8 cellular contexts compared by ENCODE assay signal in the genomic region with DNA sequence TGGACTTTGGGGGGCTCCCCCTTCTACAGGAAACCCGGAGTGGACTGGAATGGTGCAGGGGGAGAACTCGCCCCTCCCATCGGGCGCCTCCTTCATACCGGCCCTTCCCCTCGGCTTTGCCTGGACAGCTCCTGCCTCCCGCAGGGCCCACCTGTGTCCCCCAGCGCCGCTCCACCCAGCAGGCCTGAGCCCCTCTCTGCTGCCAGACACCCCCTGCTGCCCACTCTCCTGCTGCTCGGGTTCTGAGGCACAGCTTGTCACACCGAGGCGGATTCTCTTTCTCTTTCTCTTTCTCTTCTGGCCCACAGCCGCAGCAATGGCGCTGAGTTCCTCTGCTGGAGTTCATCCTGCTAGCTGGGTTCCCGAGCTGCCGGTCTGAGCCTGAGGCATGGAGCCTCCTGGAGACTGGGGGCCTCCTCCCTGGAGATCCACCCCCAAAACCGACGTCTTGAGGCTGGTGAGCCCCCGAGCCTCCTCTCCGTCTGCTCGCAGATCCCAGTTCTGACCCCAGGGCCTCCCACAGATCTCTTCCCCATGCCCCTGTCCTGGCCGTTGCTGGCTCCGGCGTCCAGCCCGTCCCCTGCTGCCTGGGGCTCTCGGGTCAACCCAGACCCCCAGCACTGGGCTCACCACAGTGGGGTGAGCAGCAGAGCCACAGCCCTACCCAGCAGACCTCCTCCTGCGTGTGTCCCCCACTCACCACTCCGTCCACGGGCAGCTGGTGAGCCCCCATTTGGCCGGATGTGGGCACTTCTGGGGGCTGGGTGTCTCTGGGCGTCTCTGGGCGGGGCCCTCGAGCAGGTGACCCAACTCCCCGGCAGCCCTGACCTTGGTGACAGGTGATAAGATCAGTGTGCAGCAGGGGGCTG. TPM values are rescaled to one million over a fixed set of nuclear protein-coding genes. Genes with fewer than 3 reads are reported as not detected.
DNase-seq lines count a peak whose midpoint lies in the region; ATAC-seq and TF ChIP-seq lines count a peak whose summit lies in the region.

A gene (plus strand): TSS at position 95 of the 869 bp plus-strand sequence. CDS start 294 bp downstream, at position 389.

- peak within 1 kb of the TSS; percentile 90 to 99 (median 96) for H3K27ac ChIP-seq in upper lobe of left lung

- H3K9me3 ChIP-seq in upper lobe of left lung (no peaks in the 10 kb centered on the region), HAP-1 (no peaks in the 10 kb centered on the region)

- H3K36me3 ChIP-seq in upper lobe of left lung = peaks cover 6 to 37% (median 29%) of the 10 kb centered on the region in 4 donors
- H3K36me3 ChIP-seq in HAP-1 (replicated peaks) = no peaks in the 10 kb centered on the region

- H3K27me3 ChIP-seq in upper lobe of left lung = no peaks in the 10 kb centered on the region
- no peaks in the 10 kb centered on the region for H3K27me3 ChIP-seq in HAP-1 (ENCODE audit: low read depth)

- in situ Hi-C loops in HAP-1 (cut with MboI; ENCODE audit: low sequenced_read_pairs) = no loop called here

- peak; percentile 23 for ATAC-seq in GM21576 (IDR thresholded peaks at IDR 0.05; ENCODE audit: unreplicated experiment)
- peak; percentile 24 for ATAC-seq in esophagus mucosa
- ATAC-seq in omental fat pad (ENCODE audit: low FRiP score) = peak; percentile 48
- ATAC-seq in upper lobe of left lung (ENCODE audit: low FRiP score in 2 of 2) = peak; percentile 65 to 72

- H3K4me1 ChIP-seq in upper lobe of left lung = peaks cover 35 to 59% (median 40%) of the 10 kb centered on the region in 4 donors
- no peaks in the 10 kb centered on the region for H3K4me1 ChIP-seq in HAP-1

- no peak for TF ChIP-seq EP300 in upper lobe of left lung (IDR thresholded peaks at IDR 0.05)

- H3K4me3 ChIP-seq in upper lobe of left lung (peak within 1 kb of the TSS; percentile 63 to 76 (median 71)), HAP-1 (no peak within 1 kb of the TSS)

- peak in 3 of 4 donors; percentile 36 to 51 (median 42) for TF ChIP-seq POLR2A in upper lobe of left lung (IDR thresholded peaks at IDR 0.05)

- WGBS in upper lobe of left lung, 2 donors = 0 to 5% methylated on average over 21 to 26 of the region's 34 CpGs

- TF ChIP-seq CTCF in omental fat pad (IDR thresholded peaks at IDR 0.05) = no peak
- peak in 2 of 6 experiments; percentile 10 to 48 for TF ChIP-seq CTCF in upper lobe of left lung (IDR thresholded peaks at IDR 0.05)

- DNase-seq in DMS153 (lab: John Stamatoyannopoulos, UW) = peak; percentile 50
- peak; percentile 3 for DNase-seq in NCI-H146 treated with DMSO at 0.1 percent for 48 hours (lab: John Stamatoyannopoulos, UW; ENCODE audit: unreplicated experiment)
- DNase-seq in activated CD8-positive, alpha-beta memory T cell treated with anti-CD3 and anti-CD28 coated beads, Interleukin-2, amount 50 U/mL, for 48 hours = peak; percentile 82
- DNase-seq in omental fat pad (ENCODE audit: low spot score) = no peak
- peak; percentile 71 to 84 for DNase-seq in upper lobe of left lung
- no peak for DNase-seq in HAP-1 (ENCODE audit: low spot score in 2 of 2)

RNA-seq across cellular contexts. Expression of the gene that starts here (rescaled TPM):
- total RNA-seq in esophagus mucosa (12.0 TPM), omental fat pad (100 to 1,000 TPM in 1 of 4 donors, 10 to 100 TPM in 3; 26.6 to 108 (median 41.5) TPM), upper lobe of left lung (100 to 1,000 TPM in 4 of 6 donors, 10 to 100 TPM in 2; 61.1 to 641 (median 147) TPM)

Comparison
In these comparisons a context has a peak if more than half of its experiments do, and no peak if none do; other contexts are left out.
1. DNase-seq: peak in DMS153 (single experiment), NCI-H146 treated with DMSO at 0.1 percent for 48 hours (single experiment), activated CD8-positive, alpha-beta memory T cell treated with anti-CD3 and anti-CD28 coated beads, Interleukin-2, amount 50 U/mL, for 48 hours (single experiment) and upper lobe of left lung (2 of 2); none in omental fat pad (single experiment) and HAP-1 (0 of 2).
2. Peak in every context shown above with its lines, with median percentiles within 50 percentile points of each other: ATAC-seq.